ENCODE assay signal across 8 cellular contexts in the genomic region with DNA sequence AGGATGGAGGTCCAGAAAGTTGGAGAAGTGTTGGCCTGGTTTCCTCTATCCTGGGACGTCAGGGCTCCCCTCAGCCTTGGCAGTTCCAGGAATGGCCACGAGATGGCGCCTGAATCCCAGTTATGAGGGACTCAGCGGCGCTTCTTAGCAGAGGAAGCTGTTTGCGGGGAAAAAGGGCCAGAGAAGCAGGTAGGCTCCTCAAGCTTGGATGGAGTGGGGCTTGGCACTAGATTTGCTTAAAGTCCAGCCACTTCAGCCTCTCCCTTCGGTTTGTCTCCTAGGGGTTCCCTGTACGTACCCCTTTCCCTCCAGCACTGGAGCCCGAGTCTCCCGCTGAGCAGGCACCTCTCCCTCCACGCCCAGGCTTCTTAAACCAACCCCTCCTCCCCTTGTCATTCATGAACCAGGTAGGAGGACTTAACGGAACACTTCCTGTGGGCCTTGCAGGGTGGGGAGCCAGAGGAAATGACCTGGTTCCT. TPM values are rescaled to one million over a fixed set of nuclear protein-coding genes. Genes with fewer than 3 reads are reported as not detected.
A peak's percentile ranks its signal among the peaks of the same experiment; 100 is the strongest.
DNase-seq lines count a peak whose midpoint lies in the region; ATAC-seq and TF ChIP-seq lines count a peak whose summit lies in the region.

No MANE protein-coding gene starts in this region.

- DNase-seq in GM12864 (ENCODE audit: low read depth) (peak; percentile 21), Panc1 (ENCODE audit: low read depth, low spot score) (peak; percentile 74), fibroblast of the aortic adventitia (ENCODE audit: low read depth) (peak; percentile 82), neural crest cell (ENCODE audit: low read depth, low spot score) (peak; percentile 99), stomach (peak; percentile 94)
- DNase-seq in activated T-cell treated with anti-CD3 and anti-CD28 coated beads, Interleukin-2, amount 50 U/mL, for 72 hours, result peak; percentile 89 to 92

- peak; percentile 98 for TF ChIP-seq RAD21 in Ishikawa (IDR thresholded peaks at IDR 0.05; ENCODE audit: low read depth)

- H3K36me3 Mint-ChIP-seq in activated T-cell treated with anti-CD3 and anti-CD28 coated beads, Interleukin-2, amount 50 U/mL, for 72 hours (ENCODE audit: insufficient read depth in 2 of 2), result no peaks in the 10 kb centered on the region
- H3K36me3 Mint-ChIP-seq in neural crest cell (ENCODE audit: low read depth), result no peaks in the 10 kb centered on the region

- CTCF ChIA-PET in Panc1 (lab: Charles Lee), result interaction anchor here (0.6 to 6.8 kb wide), 14 partner anchors 10 to 294 kb away, joined by 3 to 151 read pairs (median 3); no protein-coding TSS in a partner anchor

- peak overlapping the region; percentile 75 to 80 for H3K4me3 Mint-ChIP-seq in activated T-cell treated with anti-CD3 and anti-CD28 coated beads, Interleukin-2, amount 50 U/mL, for 72 hours
- no peak overlapping the region for H3K4me3 Mint-ChIP-seq in neural crest cell

- H3K4me3 ChIP-seq in GM12864 (ENCODE audit: low read depth, low read length) (no peak overlapping the region), Panc1 (ENCODE audit: low read depth in 2 of 2, low read length in 2 of 2) (peak overlapping the region in 1 of 2 experiments; percentile 34; a peak in 2 of 4 replicates), fibroblast of the aortic adventitia (ENCODE audit: low read depth, low read length) (peak overlapping the region; percentile 13), stomach (peak overlapping the region in 1 of 4 donors; percentile 22)

- no peak for TF ChIP-seq POLR2A in stomach (IDR thresholded peaks at IDR 0.05)

- H3K9me3 Mint-ChIP-seq in activated T-cell treated with anti-CD3 and anti-CD28 coated beads, Interleukin-2, amount 50 U/mL, for 72 hours, result no peaks in the 10 kb centered on the region
- H3K9me3 Mint-ChIP-seq in neural crest cell, result no peaks in the 10 kb centered on the region

- H3K27ac Mint-ChIP-seq in activated T-cell treated with anti-CD3 and anti-CD28 coated beads, Interleukin-2, amount 50 U/mL, for 72 hours, result peak overlapping the region; percentile 58
- H3K27ac Mint-ChIP-seq in neural crest cell (ENCODE audit: unreplicated experiment), result no peak overlapping the region

- WGBS in stomach, 5 donors, result 7 to 15% (median 9%) methylated on average over 12 of the region's 12 CpGs

- POLR2A ChIA-PET in Panc1 (lab: Charles Lee), result no interaction called here

- H3K27ac ChIP-seq in Panc1 (ENCODE audit: low read length), result peak overlapping the region; percentile 34; the same call in 1 of the 2 replicates
- H3K27ac ChIP-seq in stomach, result no peak overlapping the region

- peaks cover 23% of the 10 kb centered on the region for H3K4me1 Mint-ChIP-seq in activated T-cell treated with anti-CD3 and anti-CD28 coated beads, Interleukin-2, amount 50 U/mL, for 72 hours (ENCODE audit: low read depth)
- peaks cover 32% of the 10 kb centered on the region for H3K4me1 Mint-ChIP-seq in neural crest cell

- no peak for TF ChIP-seq EP300 in Ishikawa (IDR thresholded peaks at IDR 0.05; ENCODE audit: borderline replicate concordance)
- no peak for TF ChIP-seq EP300 in stomach (IDR thresholded peaks at IDR 0.05)

- intact Hi-C loops in Panc1 (cut with micrococcal nuclease; ENCODE audit: unreplicated experiment), result loop anchor here (1.0 to 10.0 kb wide), 3 partner anchors 47 to 240 kb away; no protein-coding TSS in a partner anchor
- intact Hi-C loops in stomach (cut with DNase I; ENCODE audit: low total_unique reads), result loop anchor here (5.0 to 10.0 kb wide), 2 partner anchors 50 to 53 kb away; a partner anchor contains a TSS

- peak; percentile 99 for TF ChIP-seq CTCF in GM12864 (IDR thresholded peaks at IDR 0.05; ENCODE audit: low read depth, low read length, missing control alignments)
- TF ChIP-seq CTCF in Panc1 (IDR thresholded peaks at IDR 0.05), result peak; percentile 95
- peak; percentile 98 for TF ChIP-seq CTCF in fibroblast of the aortic adventitia (IDR thresholded peaks at IDR 0.05; ENCODE audit: insufficient read depth, low read length)
- peak; percentile 97 for TF ChIP-seq CTCF in neural crest cell (conservative IDR thresholded peaks at IDR 0.05)
- peak in 6 of 7 experiments; percentile 68 to 99 (median 99) for TF ChIP-seq CTCF in stomach (IDR thresholded peaks at IDR 0.05)

- no peaks in the 10 kb centered on the region for H3K27me3 Mint-ChIP-seq in activated T-cell treated with anti-CD3 and anti-CD28 coated beads, Interleukin-2, amount 50 U/mL, for 72 hours (ENCODE audit: low read depth)
- no peaks in the 10 kb centered on the region for H3K27me3 Mint-ChIP-seq in neural crest cell (ENCODE audit: low read depth)

- no TSS peak for BruUV-seq in Panc1 (replicated peaks; lab: Mats Ljungman, UMichigan)

- ATAC-seq in Panc1 (peak; percentile 92), HG03460 (IDR thresholded peaks at IDR 0.05; ENCODE audit: unreplicated experiment) (no peak)
- ATAC-seq in activated T-cell treated with anti-CD3 and anti-CD28 coated beads, Interleukin-2, amount 50 U/mL, for 72 hours (replicated peaks in 1 of 2), result peak; percentile 87 to 91

- peaks cover 5% of the 10 kb centered on the region; the same call in 1 of the 2 replicates for H3K4me1 ChIP-seq in Panc1 (ENCODE audit: control insufficient read depth, insufficient read depth, low read length)
- H3K4me1 ChIP-seq in stomach, result peaks cover 4 to 24% (median 8%) of the 10 kb centered on the region in 4 donors

- in situ Hi-C loops in Panc1 (cut with HindIII; ENCODE audit: low pct_unique_long_range_greater_than_20kb, low sequenced_read_pairs), result no loop called here

- no peaks in the 10 kb centered on the region for H3K36me3 ChIP-seq in Panc1 (ENCODE audit: control insufficient read depth, insufficient read depth, low read length)
- H3K36me3 ChIP-seq in stomach, result no peaks in the 10 kb centered on the region

- no peaks in the 10 kb centered on the region for H3K9me3 ChIP-seq in Panc1 (ENCODE audit: control insufficient read depth, insufficient read depth, low read depth, low read length)
- H3K9me3 ChIP-seq in stomach, result no peaks in the 10 kb centered on the region

- H3K27me3 ChIP-seq in Panc1 (ENCODE audit: control insufficient read depth, insufficient read depth, low read length) (no peaks in the 10 kb centered on the region), stomach (no peaks in the 10 kb centered on the region)

TF ChIP-seq in Ishikawa, 13 proteins besides CTCF, POLR2A, EP300 and RAD21:
- TF ChIP-seq CEBPB (IDR thresholded peaks at IDR 0.05) (no peak), YY1 (IDR thresholded peaks at IDR 0.05; ENCODE audit: low read depth) (no peak), EGR1 (IDR thresholded peaks at IDR 0.05) (no peak), TCF12 (IDR thresholded peaks at IDR 0.05; ENCODE audit: low read depth) (no peak), CREB1 (IDR thresholded peaks at IDR 0.05; ENCODE audit: low read depth) (no peak), TEAD4 (IDR thresholded peaks at IDR 0.05) (no peak), NFIC (IDR thresholded peaks at IDR 0.05) (no peak)
- TF ChIP-seq, protein P1, sequence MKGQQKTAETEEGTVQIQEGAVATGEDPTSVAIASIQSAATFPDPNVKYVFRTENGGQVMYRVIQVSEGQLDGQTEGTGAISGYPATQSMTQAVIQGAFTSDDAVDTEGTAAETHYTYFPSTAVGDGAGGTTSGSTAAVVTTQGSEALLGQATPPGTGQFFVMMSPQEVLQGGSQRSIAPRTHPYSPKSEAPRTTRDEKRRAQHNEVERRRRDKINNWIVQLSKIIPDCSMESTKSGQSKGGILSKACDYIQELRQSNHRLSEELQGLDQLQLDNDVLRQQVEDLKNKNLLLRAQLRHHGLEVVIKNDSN (IDR thresholded peaks at IDR 0.05), result no peak
- TF ChIP-seq, protein P2, sequence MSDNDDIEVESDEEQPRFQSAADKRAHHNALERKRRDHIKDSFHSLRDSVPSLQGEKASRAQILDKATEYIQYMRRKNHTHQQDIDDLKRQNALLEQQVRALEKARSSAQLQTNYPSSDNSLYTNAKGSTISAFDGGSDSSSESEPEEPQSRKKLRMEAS (IDR thresholded peaks at IDR 0.05), result no peak
- TF ChIP-seq, protein P3, sequence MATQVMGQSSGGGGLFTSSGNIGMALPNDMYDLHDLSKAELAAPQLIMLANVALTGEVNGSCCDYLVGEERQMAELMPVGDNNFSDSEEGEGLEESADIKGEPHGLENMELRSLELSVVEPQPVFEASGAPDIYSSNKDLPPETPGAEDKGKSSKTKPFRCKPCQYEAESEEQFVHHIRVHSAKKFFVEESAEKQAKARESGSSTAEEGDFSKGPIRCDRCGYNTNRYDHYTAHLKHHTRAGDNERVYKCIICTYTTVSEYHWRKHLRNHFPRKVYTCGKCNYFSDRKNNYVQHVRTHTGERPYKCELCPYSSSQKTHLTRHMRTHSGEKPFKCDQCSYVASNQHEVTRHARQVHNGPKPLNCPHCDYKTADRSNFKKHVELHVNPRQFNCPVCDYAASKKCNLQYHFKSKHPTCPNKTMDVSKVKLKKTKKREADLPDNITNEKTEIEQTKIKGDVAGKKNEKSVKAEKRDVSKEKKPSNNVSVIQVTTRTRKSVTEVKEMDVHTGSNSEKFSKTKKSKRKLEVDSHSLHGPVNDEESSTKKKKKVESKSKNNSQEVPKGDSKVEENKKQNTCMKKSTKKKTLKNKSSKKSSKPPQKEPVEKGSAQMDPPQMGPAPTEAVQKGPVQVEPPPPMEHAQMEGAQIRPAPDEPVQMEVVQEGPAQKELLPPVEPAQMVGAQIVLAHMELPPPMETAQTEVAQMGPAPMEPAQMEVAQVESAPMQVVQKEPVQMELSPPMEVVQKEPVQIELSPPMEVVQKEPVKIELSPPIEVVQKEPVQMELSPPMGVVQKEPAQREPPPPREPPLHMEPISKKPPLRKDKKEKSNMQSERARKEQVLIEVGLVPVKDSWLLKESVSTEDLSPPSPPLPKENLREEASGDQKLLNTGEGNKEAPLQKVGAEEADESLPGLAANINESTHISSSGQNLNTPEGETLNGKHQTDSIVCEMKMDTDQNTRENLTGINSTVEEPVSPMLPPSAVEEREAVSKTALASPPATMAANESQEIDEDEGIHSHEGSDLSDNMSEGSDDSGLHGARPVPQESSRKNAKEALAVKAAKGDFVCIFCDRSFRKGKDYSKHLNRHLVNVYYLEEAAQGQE (IDR thresholded peaks at IDR 0.05; ENCODE audit: low read depth), result no peak

RNA-seq across cellular contexts. Expression of a gene that starts 32.0 kb away (rescaled TPM):
- total RNA-seq in Panc1 (2021; ENCODE audit: unreplicated experiment) (12.6 TPM), fibroblast of the aortic adventitia (ENCODE audit: low replicate concordance) (1.9 and 6.8 TPM in 2 replicates), neural crest cell (10.1 and 11.0 TPM in 2 replicates), stomach (10 to 100 TPM in 2 of 5 donors, 1 to 10 TPM in 3; 1.8 to 33.0 (median 5.5) TPM)
- polyA plus RNA-seq in Panc1 (2012; ENCODE audit: insufficient read length), result 9.5 TPM
- total RNA-seq in activated T-cell treated with anti-CD3 and anti-CD28 coated beads, Interleukin-2, amount 50 U/mL, for 72 hours, result under 1 TPM in 1 of 2 donors, not detected in 1; 0.19 TPM
- 10 to 100 TPM in 1 of 3 donors, 1 to 10 TPM in 2; 1.7 to 27.5 (median 3.9) TPM for polyA plus RNA-seq in stomach

RNA-seq across cellular contexts. Expression of a gene that starts 51.2 kb away (rescaled TPM):
- total RNA-seq in Panc1 (2021; ENCODE audit: unreplicated experiment) (81.2 TPM), fibroblast of the aortic adventitia (ENCODE audit: low replicate concordance) (11.6 and 19.1 TPM in 2 replicates), neural crest cell (16.7 and 18.7 TPM in 2 replicates), stomach (100 to 1,000 TPM in 1 of 5 donors, 10 to 100 TPM in 3, 1 to 10 TPM in 1; 1.7 to 188 (median 40.0) TPM)
- polyA plus RNA-seq in Panc1 (2012; ENCODE audit: insufficient read length), result 95.3 TPM
- under 1 TPM; 0.49 to 0.96 TPM for total RNA-seq in activated T-cell treated with anti-CD3 and anti-CD28 coated beads, Interleukin-2, amount 50 U/mL, for 72 hours
- polyA plus RNA-seq in stomach, result 100 to 1,000 TPM; 121 to 216 (median 183) TPM

Comparison
In these comparisons a context has a peak if more than half of its experiments do, and no peak if none do; other contexts are left out.
1. DNase-seq: peak in every context shown above with its lines; median percentile 99 in neural crest cell; 94 in stomach; 90 in activated T-cell treated with anti-CD3 and anti-CD28 coated beads, Interleukin-2, amount 50 U/mL, for 72 hours; 82 in fibroblast of the aortic adventitia; 74 in Panc1; 21 in GM12864.